Comparison of ENCODE assay signal across 1 cellular context in the genomic region with DNA sequence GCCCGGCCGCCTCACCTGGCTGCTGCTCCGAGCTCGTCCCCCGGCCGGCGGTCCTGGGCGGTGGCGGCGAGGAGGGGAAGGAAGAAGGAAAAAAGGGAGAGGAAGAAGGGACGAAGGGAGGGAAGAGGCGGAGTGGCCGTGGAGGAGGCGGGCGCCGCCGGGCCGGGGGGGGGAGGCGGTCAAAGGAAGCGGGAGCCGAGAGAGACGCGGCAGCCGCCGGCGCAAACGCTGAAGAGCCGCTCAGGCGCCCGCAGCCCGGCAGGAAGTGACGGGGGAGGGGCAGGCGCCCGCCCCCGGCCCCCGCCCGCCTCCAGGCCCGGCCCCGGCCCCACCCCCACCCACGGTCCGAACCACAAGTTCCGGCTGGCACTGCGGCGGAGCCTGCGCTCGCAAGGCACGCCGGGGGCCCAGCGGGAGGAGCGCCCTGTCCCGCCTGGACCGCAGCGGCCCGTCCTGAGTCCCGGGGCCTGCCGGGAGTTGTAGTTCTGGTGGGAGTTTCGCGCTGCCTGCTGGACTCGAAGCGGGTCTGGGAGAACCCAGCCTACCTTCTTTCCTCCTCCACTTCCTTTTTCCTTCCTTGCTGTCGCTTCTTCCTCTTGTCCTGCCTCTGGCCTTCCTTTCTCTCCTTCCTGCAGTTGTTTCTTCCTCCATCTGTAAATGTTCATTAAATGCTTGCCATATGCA.
TF ChIP-seq lines count a peak whose summit lies in the region.

A gene with protein sequence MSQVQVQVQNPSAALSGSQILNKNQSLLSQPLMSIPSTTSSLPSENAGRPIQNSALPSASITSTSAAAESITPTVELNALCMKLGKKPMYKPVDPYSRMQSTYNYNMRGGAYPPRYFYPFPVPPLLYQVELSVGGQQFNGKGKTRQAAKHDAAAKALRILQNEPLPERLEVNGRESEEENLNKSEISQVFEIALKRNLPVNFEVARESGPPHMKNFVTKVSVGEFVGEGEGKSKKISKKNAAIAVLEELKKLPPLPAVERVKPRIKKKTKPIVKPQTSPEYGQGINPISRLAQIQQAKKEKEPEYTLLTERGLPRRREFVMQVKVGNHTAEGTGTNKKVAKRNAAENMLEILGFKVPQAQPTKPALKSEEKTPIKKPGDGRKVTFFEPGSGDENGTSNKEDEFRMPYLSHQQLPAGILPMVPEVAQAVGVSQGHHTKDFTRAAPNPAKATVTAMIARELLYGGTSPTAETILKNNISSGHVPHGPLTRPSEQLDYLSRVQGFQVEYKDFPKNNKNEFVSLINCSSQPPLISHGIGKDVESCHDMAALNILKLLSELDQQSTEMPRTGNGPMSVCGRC (minus strand): TSS at position 234 of the 684 bp plus-strand sequence. CDS start 22,133 bp downstream, outside the sequence.

TF ChIP-seq in SK-N-SH, 30 proteins besides CTCF, POLR2A, EP300 and RAD21 (continued from another document):
- TF ChIP-seq, protein P1, sequence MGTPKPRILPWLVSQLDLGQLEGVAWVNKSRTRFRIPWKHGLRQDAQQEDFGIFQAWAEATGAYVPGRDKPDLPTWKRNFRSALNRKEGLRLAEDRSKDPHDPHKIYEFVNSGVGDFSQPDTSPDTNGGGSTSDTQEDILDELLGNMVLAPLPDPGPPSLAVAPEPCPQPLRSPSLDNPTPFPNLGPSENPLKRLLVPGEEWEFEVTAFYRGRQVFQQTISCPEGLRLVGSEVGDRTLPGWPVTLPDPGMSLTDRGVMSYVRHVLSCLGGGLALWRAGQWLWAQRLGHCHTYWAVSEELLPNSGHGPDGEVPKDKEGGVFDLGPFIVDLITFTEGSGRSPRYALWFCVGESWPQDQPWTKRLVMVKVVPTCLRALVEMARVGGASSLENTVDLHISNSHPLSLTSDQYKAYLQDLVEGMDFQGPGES (IDR thresholded peaks at IDR 0.05; ENCODE audit: low read depth, low read length) = no peak
- no peak for TF ChIP-seq YY1 (IDR thresholded peaks at IDR 0.05; ENCODE audit: low read depth)
